Comparison of ENCODE assay signal across 8 cellular contexts in genomic region chr12:4648499-4649357, GRCh38. TPM values are rescaled to one million over a fixed set of nuclear protein-coding genes. Genes with fewer than 3 reads are reported as not detected.
DNase-seq lines count a peak whose midpoint lies in the region; ATAC-seq, FAIRE-seq and TF ChIP-seq lines count a peak whose summit lies in the region.

AKAP3 (minus strand) TSS chr12:4649051; CDS start chr12:4638196, 10,855 bp downstream.
NDUFA9 (plus strand) TSS chr12:4649114; CDS start chr12:4649127, 13 bp downstream.

- peak within 1 kb of the TSS; percentile 80 for H2AFZ ChIP-seq in PC-3 (ENCODE audit: low read length)

- H3K9me3 ChIP-seq in PC-3 (ENCODE audit: low read length) (no peaks in the 10 kb centered on the region), esophagus squamous epithelium (no peaks in the 10 kb centered on the region), muscle layer of duodenum (ENCODE audit: control insufficient read depth in 1 of 2, low read length in 2 of 2) (no peaks in the 10 kb centered on the region)

- no peaks in the 10 kb centered on the region for H3K36me3 ChIP-seq in PC-3 (ENCODE audit: low read depth, low read length)
- H3K36me3 ChIP-seq in esophagus squamous epithelium = no peaks in the 10 kb centered on the region
- H3K36me3 ChIP-seq in muscle layer of duodenum (ENCODE audit: control insufficient read depth in 1 of 2, insufficient read depth in 2 of 2, low read length in 2 of 2) = no peaks in the 10 kb centered on the region

- BruUV-seq in PC-3 (replicated peaks; lab: Mats Ljungman, UMichigan) = TSS peak; percentile 94

- intact Hi-C loops in PC-3 (cut with micrococcal nuclease) = no loop called here
- intact Hi-C loops in esophagus squamous epithelium (cut with DNase I) = no loop called here

- no peaks in the 10 kb centered on the region for H3K36me3 Mint-ChIP-seq in IgD-negative memory B cell

- H3K4me3 ChIP-seq in PC-3 (ENCODE audit: low read length) = peak within 1 kb of the TSS; percentile 91
- peak within 1 kb of the TSS; percentile 60 to 92 (median 81) for H3K4me3 ChIP-seq in esophagus squamous epithelium
- peak within 1 kb of the TSS; percentile 83 to 91 for H3K4me3 ChIP-seq in muscle layer of duodenum (ENCODE audit: low read depth in 1 of 2, low read length in 2 of 2)

- CTCF ChIA-PET in PC-3 (lab: Charles Lee) = no interaction called here

- no peaks in the 10 kb centered on the region for H3K9me3 Mint-ChIP-seq in IgD-negative memory B cell

- H3K79me2 ChIP-seq in PC-3 (ENCODE audit: low read length) = peaks cover 50% of the 10 kb centered on the region

- H3F3A ChIP-seq in PC-3 (ENCODE audit: low read length, unreplicated experiment) = no peaks in the 10 kb centered on the region

- H3K4me1 Mint-ChIP-seq in IgD-negative memory B cell = peaks cover 27 to 46% (median 46%) of the 10 kb centered on the region in 3 donors

- WGBS in esophagus squamous epithelium, 2 donors = 0% methylated on average over 24 to 39 of the region's 39 CpGs

- POLR2A ChIA-PET in PC-3 (lab: Charles Lee; ENCODE audit: unreplicated experiment) = no interaction called here

- peak within 1 kb of the TSS; percentile 84 to 98 (median 98) for H3K27ac Mint-ChIP-seq in IgD-negative memory B cell

- no peak for TF ChIP-seq CTCF in D721Med (IDR thresholded peaks at IDR 0.05; ENCODE audit: insufficient read depth, missing control alignments)
- TF ChIP-seq CTCF in PC-3 (conservative IDR thresholded peaks at IDR 0.05; ENCODE audit: low read depth, low read length) = no peak
- TF ChIP-seq CTCF in esophagus squamous epithelium (IDR thresholded peaks at IDR 0.05) = peak in 1 of 6 experiments; percentile 43

- no peaks in the 10 kb centered on the region for H3K27me3 Mint-ChIP-seq in IgD-negative memory B cell

- H3K4me2 ChIP-seq in PC-3 (ENCODE audit: low read length) = peak within 1 kb of the TSS; percentile 81

- ATAC-seq in GM21447 (IDR thresholded peaks at IDR 0.05; ENCODE audit: unreplicated experiment) (peak; percentile 77), PC-3 (peak; percentile 94)

- peaks cover 16% of the 10 kb centered on the region for H3K4me1 ChIP-seq in PC-3 (ENCODE audit: insufficient read depth, low read length)
- H3K4me1 ChIP-seq in esophagus squamous epithelium = peaks cover 0 to 49% (median 12%) of the 10 kb centered on the region in 3 donors
- H3K4me1 ChIP-seq in muscle layer of duodenum (ENCODE audit: control insufficient read depth in 1 of 2, insufficient read depth in 2 of 2, low read length in 2 of 2) = peaks cover 8 to 28% of the 10 kb centered on the region in 2 donors

- peak within 1 kb of the TSS; percentile 51 for H3K27ac ChIP-seq in PC-3 (ENCODE audit: low read length)
- H3K27ac ChIP-seq in esophagus squamous epithelium = peak within 1 kb of the TSS; percentile 90 to 94 (median 91)
- H3K27ac ChIP-seq in muscle layer of duodenum (ENCODE audit: low read length) = peak within 1 kb of the TSS; percentile 86

- peak in 1 of 4 donors; percentile 43 for TF ChIP-seq POLR2A in esophagus squamous epithelium (IDR thresholded peaks at IDR 0.05)

- peak within 1 kb of the TSS; percentile 91 for H3K9ac ChIP-seq in PC-3 (ENCODE audit: low read length)

- H3K27me3 ChIP-seq in PC-3 (ENCODE audit: low read length) = no peaks in the 10 kb centered on the region
- no peaks in the 10 kb centered on the region for H3K27me3 ChIP-seq in esophagus squamous epithelium
- no peaks in the 10 kb centered on the region for H3K27me3 ChIP-seq in muscle layer of duodenum (ENCODE audit: low read depth, low read length)

- H3K4me3 Mint-ChIP-seq in IgD-negative memory B cell = peak within 1 kb of the TSS; percentile 93 to 99 (median 96)

- H3K9me2 ChIP-seq in PC-3 (replicated peaks; ENCODE audit: low read length) = no peaks in the 10 kb centered on the region

- no peak for DNase-seq in D721Med (ENCODE audit: insufficient read length, low spot score)
- peak; percentile 73 for DNase-seq in PC-3
- DNase-seq in activated T-cell treated with anti-CD3 and anti-CD28 coated beads, Interleukin-2, amount 50 U/mL, for 48 hours = peak; percentile 82 to 86
- DNase-seq in esophagus squamous epithelium (lab: John Stamatoyannopoulos, UW) = peak; percentile 19
- peak; percentile 56 for DNase-seq in stimulated activated CD8-positive, alpha-beta memory T cell treated with anti-CD3 and anti-CD28 coated beads, Interleukin-7, amount 100 ng/mL, for 24 hours (ENCODE audit: low read depth)

- peak; percentile 63 for FAIRE-seq in D721Med (lab: Jason Lieb, UNC)

- no peaks in the 10 kb centered on the region for H4K20me1 ChIP-seq in PC-3 (ENCODE audit: low read length)

RNA-seq across cellular contexts. Expression of gene AKAP3, which starts in this region (rescaled TPM):
- 2.7 TPM for polyA plus RNA-seq in IgD-negative memory B cell
- 1.1 and 1.9 TPM in 2 replicates for total RNA-seq in PC-3 (2014; rRNA removed)
- 1 to 10 TPM in 3 of 4 donors, under 1 TPM in 1; 0.97 to 2.6 (median 1.4) TPM for total RNA-seq in esophagus squamous epithelium

RNA-seq across cellular contexts. Expression of gene NDUFA9, which starts in this region (rescaled TPM):
- polyA plus RNA-seq in IgD-negative memory B cell = 120 TPM
- total RNA-seq in PC-3 (2014; rRNA removed) = 41.9 and 71.5 TPM in 2 replicates
- 10 to 100 TPM; 30.6 to 69.3 (median 49.0) TPM for total RNA-seq in esophagus squamous epithelium
